Comparison of ENCODE assay signal across 8 cellular contexts in the genomic region with DNA sequence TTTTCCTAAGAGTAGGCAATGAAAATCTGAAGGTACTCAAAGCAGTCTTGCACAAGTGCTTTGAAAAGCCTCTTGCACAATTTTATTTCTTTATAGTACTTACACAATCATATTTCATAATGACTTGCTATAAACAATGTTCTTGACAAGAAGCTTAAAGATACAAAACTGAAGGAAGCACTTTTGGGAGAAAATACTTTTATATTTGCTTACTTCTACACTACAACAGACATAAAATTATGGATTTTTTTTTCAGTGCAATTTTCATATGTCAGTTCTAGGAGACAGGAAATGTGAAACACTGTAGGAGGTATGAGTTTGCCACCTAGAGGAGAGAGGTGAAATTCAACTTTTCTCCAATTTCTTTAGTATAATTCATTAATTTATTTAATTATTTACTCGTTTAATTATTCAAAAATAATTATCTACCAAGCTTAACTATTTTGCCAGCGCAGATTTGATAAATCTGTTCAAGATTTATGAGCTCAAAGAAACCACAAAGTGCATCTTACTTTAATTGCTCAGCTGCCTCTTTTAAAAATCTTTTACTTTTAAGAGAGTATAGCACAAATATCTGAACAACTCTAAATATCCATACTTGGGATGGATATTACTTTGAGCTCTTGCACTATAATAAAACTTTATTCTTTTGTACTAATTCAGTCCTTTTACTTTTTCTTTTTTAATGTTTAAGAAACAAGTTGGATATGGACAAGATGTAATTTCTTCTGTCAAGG. TPM values are rescaled to one million over a fixed set of nuclear protein-coding genes. Genes with fewer than 3 reads are reported as not detected.
DNase-seq lines count a peak whose midpoint lies in the region; ATAC-seq, FAIRE-seq and TF ChIP-seq lines count a peak whose summit lies in the region.

No MANE protein-coding gene starts in this region.

- H3K27me3 ChIP-seq in adrenal gland, result no peaks in the 10 kb centered on the region
- no peaks in the 10 kb centered on the region for H3K27me3 ChIP-seq in left lung

- WGBS in adrenal gland, 4 donors, result 20 to 30% (median 24%) methylated on average over 2 of the region's 2 CpGs

- H3K27ac ChIP-seq in adrenal gland (no peak overlapping the region), left lung (peak overlapping the region; percentile 7 to 41)

- no peaks in the 10 kb centered on the region for H3K9me3 Mint-ChIP-seq in activated T-helper 2 cell treated with anti-CD3 and anti-CD28 coated beads, Interferon-gamma antibody, Interleukin-2, Interleukin-4, amounts not matched to agents 10 μg/mL and 5 μg/mL and 100 μg/mL, durations not matched to agents 14 hours and 24 hours and 36 hours

- H3K27me3 Mint-ChIP-seq in activated T-helper 2 cell treated with anti-CD3 and anti-CD28 coated beads, Interferon-gamma antibody, Interleukin-2, Interleukin-4, amounts not matched to agents 10 μg/mL and 5 μg/mL and 100 μg/mL, durations not matched to agents 14 hours and 24 hours and 36 hours (ENCODE audit: low read depth), result peaks cover 26% of the 10 kb centered on the region

- TF ChIP-seq POLR2A in adrenal gland (IDR thresholded peaks at IDR 0.05) (no peak), GM12891 (IDR thresholded peaks at IDR 0.05; ENCODE audit: low read depth, low read length) (no peak)

- TF ChIP-seq CTCF in adrenal gland (IDR thresholded peaks at IDR 0.05) (peak; percentile 27 to 68 (median 50)), left lung (IDR thresholded peaks at IDR 0.05) (peak; percentile 31 to 35)

- H3K36me3 ChIP-seq in adrenal gland (replicated peaks in 1 of 2) (no peaks in the 10 kb centered on the region), left lung (no peaks in the 10 kb centered on the region)

- H3K27ac Mint-ChIP-seq in activated T-helper 2 cell treated with anti-CD3 and anti-CD28 coated beads, Interferon-gamma antibody, Interleukin-2, Interleukin-4, amounts not matched to agents 10 μg/mL and 5 μg/mL and 100 μg/mL, durations not matched to agents 14 hours and 24 hours and 36 hours, result no peak overlapping the region

- H3K4me1 Mint-ChIP-seq in activated T-helper 2 cell treated with anti-CD3 and anti-CD28 coated beads, Interferon-gamma antibody, Interleukin-2, Interleukin-4, amounts not matched to agents 10 μg/mL and 5 μg/mL and 100 μg/mL, durations not matched to agents 14 hours and 24 hours and 36 hours (ENCODE audit: low read depth), result peaks cover 46% of the 10 kb centered on the region

- DNase-seq in EL (peak; percentile 43), adrenal gland (no peak), left lung (no peak), D341Med (ENCODE audit: low spot score) (no peak), GM12891 (ENCODE audit: insufficient read length, low spot score) (no peak)
- no peak for DNase-seq in activated T-helper 2 cell treated with anti-CD3 and anti-CD28 coated beads, Interferon-gamma antibody, Interleukin-2, Interleukin-4, amounts not matched to agents 10 μg/mL and 5 μg/mL and 100 μg/mL, durations not matched to agents 14 hours and 24 hours and 36 hours (ENCODE audit: low spot score)

- H3K4me1 ChIP-seq in adrenal gland (replicated peaks in 1 of 2), result peaks cover 0 to 15% of the 10 kb centered on the region in 2 donors
- H3K4me1 ChIP-seq in left lung, result peaks cover 4 to 27% of the 10 kb centered on the region in 2 donors

- ATAC-seq in HG03378 (IDR thresholded peaks at IDR 0.05; ENCODE audit: unreplicated experiment) (peak; percentile 73), left lung (peak; percentile 64), HG03280 (IDR thresholded peaks at IDR 0.05; ENCODE audit: unreplicated experiment) (no peak)

- FAIRE-seq in GM12891 (lab: Jason Lieb, UNC), result no peak

- intact Hi-C loops in adrenal gland (cut with DNase I), result loop anchor here in 1 of 2 donors (10.0 kb wide), 2 partner anchors 77 to 223 kb away; no protein-coding TSS in a partner anchor
- intact Hi-C loops in left lung (cut with DNase I), result no loop called here
- intact Hi-C loops in activated T-helper 2 cell treated with anti-CD3 and anti-CD28 coated beads, Interferon-gamma antibody, Interleukin-2, Interleukin-4, amounts not matched to agents 10 μg/mL and 5 μg/mL and 100 μg/mL, durations not matched to agents 14 hours and 24 hours and 36 hours (cut with micrococcal nuclease), result loop anchor here (1.0 to 5.0 kb wide), 4 partner anchors 29 to 225 kb away; a partner anchor contains a TSS

- H3K4me3 Mint-ChIP-seq in activated T-helper 2 cell treated with anti-CD3 and anti-CD28 coated beads, Interferon-gamma antibody, Interleukin-2, Interleukin-4, amounts not matched to agents 10 μg/mL and 5 μg/mL and 100 μg/mL, durations not matched to agents 14 hours and 24 hours and 36 hours (ENCODE audit: low read depth), result no peak overlapping the region

- peak overlapping the region in 1 of 4 donors; percentile 0 for H3K4me3 ChIP-seq in adrenal gland
- no peak overlapping the region for H3K4me3 ChIP-seq in left lung

- no peaks in the 10 kb centered on the region for H3K9me3 ChIP-seq in adrenal gland (replicated peaks in 1 of 3)
- no peaks in the 10 kb centered on the region for H3K9me3 ChIP-seq in left lung

- H3K36me3 Mint-ChIP-seq in activated T-helper 2 cell treated with anti-CD3 and anti-CD28 coated beads, Interferon-gamma antibody, Interleukin-2, Interleukin-4, amounts not matched to agents 10 μg/mL and 5 μg/mL and 100 μg/mL, durations not matched to agents 14 hours and 24 hours and 36 hours (ENCODE audit: low read depth), result peaks cover 6% of the 10 kb centered on the region

TF ChIP-seq in GM12891, 5 proteins besides CTCF, POLR2A, EP300 and RAD21:
- TF ChIP-seq POLR2AphosphoS5 (IDR thresholded peaks at IDR 0.05; ENCODE audit: low read depth, low read length), result no peak
- TF ChIP-seq PAX5 (IDR thresholded peaks at IDR 0.05; ENCODE audit: insufficient read depth, low read length, severe bottlenecking), result no peak
- TF ChIP-seq TAF1 (IDR thresholded peaks at IDR 0.05; ENCODE audit: low read depth, low read length), result no peak
- no peak for TF ChIP-seq SPI1 (IDR thresholded peaks at IDR 0.05; ENCODE audit: low read depth, low read length)
- no peak for TF ChIP-seq POU2F2 (IDR thresholded peaks at IDR 0.05; ENCODE audit: low read depth, low read length)

RNA-seq across cellular contexts. Expression of a gene that starts 29.0 kb away (rescaled TPM):
- 10 to 100 TPM in 2 of 8 donors, 1 to 10 TPM in 6; 2.7 to 13.8 (median 6.5) TPM for total RNA-seq in adrenal gland
- 1 to 10 TPM; 1.4 to 4.3 (median 3.3) TPM for polyA plus RNA-seq in adrenal gland
- total RNA-seq in left lung, result 10 to 100 TPM; 17.0 to 75.6 TPM
- not detected for polyA plus RNA-seq in GM12891 (2012; ENCODE audit: low read depth, missing spikeins)
- total RNA-seq in activated T-helper 2 cell treated with anti-CD3 and anti-CD28 coated beads, Interferon-gamma antibody, Interleukin-2, Interleukin-4, amounts not matched to agents 10 μg/mL and 5 μg/mL and 100 μg/mL, durations not matched to agents 14 hours and 24 hours and 36 hours, result 0.62 and 0.69 TPM in 2 replicates

RNA-seq across cellular contexts. Expression of a gene that starts 43.5 kb away (rescaled TPM):
- total RNA-seq in adrenal gland (1 to 10 TPM in 3 of 8 donors, under 1 TPM in 4, not detected in 1; 0.28 to 2.5 (median 0.87) TPM), left lung (1 to 10 TPM in 1 of 2 donors, under 1 TPM in 1; 0.58 to 1.6 TPM)
- polyA plus RNA-seq in adrenal gland, result 1 to 10 TPM in 1 of 3 donors, under 1 TPM in 2; 0.13 to 1.5 (median 0.74) TPM
- polyA plus RNA-seq in GM12891 (2012; ENCODE audit: low read depth, missing spikeins), result 0.14 TPM
- total RNA-seq in activated T-helper 2 cell treated with anti-CD3 and anti-CD28 coated beads, Interferon-gamma antibody, Interleukin-2, Interleukin-4, amounts not matched to agents 10 μg/mL and 5 μg/mL and 100 μg/mL, durations not matched to agents 14 hours and 24 hours and 36 hours, result 0.82 and 1.1 TPM in 2 replicates

RNA-seq across cellular contexts. Expression of a gene that starts 43.9 kb away (rescaled TPM):
- total RNA-seq in adrenal gland (10 to 100 TPM in 6 of 8 donors, 1 to 10 TPM in 2; 4.1 to 34.5 (median 17.0) TPM), left lung (1 to 10 TPM; 1.2 to 1.6 TPM)
- 10 to 100 TPM in 2 of 3 donors, 1 to 10 TPM in 1; 2.6 to 15.8 (median 11.6) TPM for polyA plus RNA-seq in adrenal gland
- polyA plus RNA-seq in GM12891 (2012; ENCODE audit: low read depth, missing spikeins), result 5.8 TPM
- total RNA-seq in activated T-helper 2 cell treated with anti-CD3 and anti-CD28 coated beads, Interferon-gamma antibody, Interleukin-2, Interleukin-4, amounts not matched to agents 10 μg/mL and 5 μg/mL and 100 μg/mL, durations not matched to agents 14 hours and 24 hours and 36 hours, result 5.8 and 7.4 TPM in 2 replicates

Comparison
In these comparisons a context has a peak if more than half of its experiments do, and no peak if none do; other contexts are left out.
1. H3K27ac ChIP-seq: peak in left lung (2 of 2); none in adrenal gland (0 of 5).